ENCODE assay signal across 15 cellular contexts in the genomic region with DNA sequence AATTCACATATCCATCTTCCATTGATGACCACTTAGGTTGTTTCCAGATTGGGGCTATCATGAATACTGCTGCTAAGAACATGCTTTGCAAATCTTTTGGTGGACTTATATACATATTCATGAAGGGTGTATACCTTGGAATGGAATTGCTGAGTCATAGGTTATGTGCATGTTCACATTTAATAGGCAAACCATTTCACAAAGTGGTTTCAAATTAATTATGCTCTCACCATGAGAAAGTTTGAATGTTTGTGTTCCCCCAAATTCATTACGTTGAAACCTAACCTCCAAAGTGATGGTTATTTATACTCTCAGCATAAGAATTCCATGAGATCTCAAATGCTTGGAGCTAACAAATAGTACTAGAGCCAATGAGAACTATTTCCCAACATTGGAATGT.
"Had no signal": no experiment of that assay in that cellular context is flagged by ENCODE, and none has a peak within 500 bp of the region (broad histone marks: within the 10 kb centered on the region; RNA-seq: fewer than 3 reads in every experiment).

No MANE protein-coding gene starts in this region.

- H3K4me3 ChIP-seq: stomach, thoracic aorta had no signal

- ATAC-seq: activated T-helper 17 cell treated with anti-CD3 and anti-CD28 coated beads, Interleukin-2, amount 50 U/mL, for 72 hours; esophagus mucosa; left ventricle myocardium superior had no signal

- H3K9me3 ChIP-seq: thoracic aorta had no signal

- H3K27me3 ChIP-seq: stomach had no signal

- DNase-seq: activated CD4-positive, alpha-beta T cell treated with anti-CD3 and anti-CD28 coated beads, Interleukin-2, amount 50 U/mL, for 1 hour; activated naive CD4-positive, alpha-beta T cell treated with anti-CD3 and anti-CD28 coated beads, Interleukin-2, amount 10 ng/mL, durations not matched to agents 7 days and 5 days; activated T-cell treated with anti-CD3 and anti-CD28 coated beads for 4 hours; cerebellar nuclear complex; dermis blood vessel endothelial cell; endodermal cell; kidney; left ventricle myocardium superior; mesendoderm; nephron progenitor cell; stimulated activated CD4-positive, alpha-beta T cell treated with anti-CD3 and anti-CD28 coated beads, Interleukin-4, amount 100 ng/mL, for 4 hours; stomach had no signal

- H3K27ac ChIP-seq: stomach, thoracic aorta had no signal
